Comparison of ENCODE assay signal across 1 cellular context in the genomic region with DNA sequence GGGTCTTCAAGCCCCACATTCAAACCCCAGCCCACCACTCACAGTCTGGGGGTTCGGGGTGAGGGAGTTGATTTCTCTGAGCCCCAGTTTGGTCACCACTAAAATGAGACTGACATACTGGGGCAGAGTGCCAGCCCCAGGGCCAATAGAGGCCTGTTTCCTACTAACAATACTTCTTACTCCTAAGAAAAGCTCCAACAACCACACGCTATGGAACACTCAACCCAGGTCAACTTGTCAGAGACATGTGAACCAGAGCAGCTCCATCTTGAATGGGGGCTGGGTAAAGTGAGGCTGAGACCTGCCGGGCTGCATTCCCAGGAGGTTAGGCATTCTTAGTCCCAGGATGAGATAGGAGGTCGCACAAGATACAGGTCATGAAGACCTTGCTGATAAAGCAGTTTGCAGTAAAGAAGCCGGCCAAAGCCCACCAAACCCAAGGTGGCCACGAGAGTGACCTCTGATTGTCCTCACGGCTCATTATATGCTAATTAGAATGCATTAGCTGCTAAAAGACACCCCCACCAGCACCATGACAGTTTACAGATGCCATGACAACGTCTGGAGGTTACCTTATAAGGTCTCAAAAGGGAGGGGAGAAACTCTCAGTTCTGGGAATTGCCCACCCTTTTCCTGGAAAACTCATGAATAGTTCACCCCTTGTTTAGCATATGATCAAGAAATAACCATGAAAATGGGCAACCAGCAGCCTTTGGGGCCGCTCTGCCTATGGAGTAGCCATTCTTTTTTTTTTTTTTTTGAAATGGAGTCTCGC.
TF ChIP-seq lines count a peak whose summit lies in the region.

No MANE protein-coding gene starts in this region.

TF ChIP-seq in WTC11, 78 proteins besides CTCF, POLR2A, EP300 and RAD21 (continued from another document):
- TF ChIP-seq, protein P1, sequence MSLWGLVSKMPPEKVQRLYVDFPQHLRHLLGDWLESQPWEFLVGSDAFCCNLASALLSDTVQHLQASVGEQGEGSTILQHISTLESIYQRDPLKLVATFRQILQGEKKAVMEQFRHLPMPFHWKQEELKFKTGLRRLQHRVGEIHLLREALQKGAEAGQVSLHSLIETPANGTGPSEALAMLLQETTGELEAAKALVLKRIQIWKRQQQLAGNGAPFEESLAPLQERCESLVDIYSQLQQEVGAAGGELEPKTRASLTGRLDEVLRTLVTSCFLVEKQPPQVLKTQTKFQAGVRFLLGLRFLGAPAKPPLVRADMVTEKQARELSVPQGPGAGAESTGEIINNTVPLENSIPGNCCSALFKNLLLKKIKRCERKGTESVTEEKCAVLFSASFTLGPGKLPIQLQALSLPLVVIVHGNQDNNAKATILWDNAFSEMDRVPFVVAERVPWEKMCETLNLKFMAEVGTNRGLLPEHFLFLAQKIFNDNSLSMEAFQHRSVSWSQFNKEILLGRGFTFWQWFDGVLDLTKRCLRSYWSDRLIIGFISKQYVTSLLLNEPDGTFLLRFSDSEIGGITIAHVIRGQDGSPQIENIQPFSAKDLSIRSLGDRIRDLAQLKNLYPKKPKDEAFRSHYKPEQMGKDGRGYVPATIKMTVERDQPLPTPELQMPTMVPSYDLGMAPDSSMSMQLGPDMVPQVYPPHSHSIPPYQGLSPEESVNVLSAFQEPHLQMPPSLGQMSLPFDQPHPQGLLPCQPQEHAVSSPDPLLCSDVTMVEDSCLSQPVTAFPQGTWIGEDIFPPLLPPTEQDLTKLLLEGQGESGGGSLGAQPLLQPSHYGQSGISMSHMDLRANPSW (CRISPR knock-in tag; conservative IDR thresholded peaks at IDR 0.05; ENCODE audit: low read depth): no peak
- TF ChIP-seq ELF4 (CRISPR knock-in tag; IDR thresholded peaks at IDR 0.05; ENCODE audit: low read depth): no peak
- TF ChIP-seq NFE2L1 (CRISPR knock-in tag; IDR thresholded peaks at IDR 0.05): no peak
- no peak for TF ChIP-seq ETV6 (CRISPR knock-in tag; IDR thresholded peaks at IDR 0.05)
TF ChIP-seq in WTC11: peak in this region for 0.
